In genomic region chr11:2269601-2270321, GRCh38 we compare ENCODE assay signal across 1 cellular context.
TF ChIP-seq lines count a peak whose summit lies in the region.

No MANE protein-coding gene starts in this region.

TF ChIP-seq in K562, 482 proteins besides CTCF, POLR2A, EP300 and RAD21 (continued from another document):
- TF ChIP-seq UBTF (IDR thresholded peaks at IDR 0.05; ENCODE audit: borderline replicate concordance in 1 of 2, low read depth in 2 of 2, low read length in 2 of 2) (peak in 1 of 2 experiments; percentile 62; a peak in 1 of 4 replicates), STAT5B (CRISPR knock-in tag; IDR thresholded peaks at IDR 0.05) (no peak), RERE (CRISPR knock-in tag; IDR thresholded peaks at IDR 0.05; ENCODE audit: borderline replicate concordance) (0 out of 2 replicates have a peak, but pooled peaks have one; percentile 76), AFF4 (CRISPR knock-in tag; IDR thresholded peaks at IDR 0.05) (no peak), NR2F6 (CRISPR knock-in tag; IDR thresholded peaks at IDR 0.05) (no peak), NR3C1 (CRISPR knock-in tag; IDR thresholded peaks at IDR 0.05) (peak; percentile 95), TEAD4 (IDR thresholded peaks at IDR 0.05; ENCODE audit: low read length) (no peak), TEAD4 (CRISPR knock-in tag; IDR thresholded peaks at IDR 0.05; ENCODE audit: borderline replicate concordance) (peak; percentile 44; the same call in 1 of the 2 replicates), USF1 (CRISPR knock-in tag; IDR thresholded peaks at IDR 0.05) (peak; percentile 77), BCOR (IDR thresholded peaks at IDR 0.05) (no peak), CREBBP (IDR thresholded peaks at IDR 0.05; ENCODE audit: low read depth, low read length) (no peak), PHF21A (IDR thresholded peaks at IDR 0.05; ENCODE audit: borderline replicate concordance, low read depth) (no peak), ZNF780A (CRISPR knock-in tag; IDR thresholded peaks at IDR 0.05) (no peak), ETV6 (IDR thresholded peaks at IDR 0.05; ENCODE audit: borderline replicate concordance in 1 of 2, low read depth in 2 of 2, low read length in 1 of 2) (no peak), ETV6 (CRISPR knock-in tag; IDR thresholded peaks at IDR 0.05; ENCODE audit: borderline replicate concordance) (peak; percentile 16; the same call in 1 of the 2 replicates), POLR3A (IDR thresholded peaks at IDR 0.05; ENCODE audit: borderline replicate concordance, extremely low read depth, insufficient read depth, insufficient read length) (no peak), PHTF2 (CRISPR knock-in tag; IDR thresholded peaks at IDR 0.05) (no peak)
